In the genomic region with DNA sequence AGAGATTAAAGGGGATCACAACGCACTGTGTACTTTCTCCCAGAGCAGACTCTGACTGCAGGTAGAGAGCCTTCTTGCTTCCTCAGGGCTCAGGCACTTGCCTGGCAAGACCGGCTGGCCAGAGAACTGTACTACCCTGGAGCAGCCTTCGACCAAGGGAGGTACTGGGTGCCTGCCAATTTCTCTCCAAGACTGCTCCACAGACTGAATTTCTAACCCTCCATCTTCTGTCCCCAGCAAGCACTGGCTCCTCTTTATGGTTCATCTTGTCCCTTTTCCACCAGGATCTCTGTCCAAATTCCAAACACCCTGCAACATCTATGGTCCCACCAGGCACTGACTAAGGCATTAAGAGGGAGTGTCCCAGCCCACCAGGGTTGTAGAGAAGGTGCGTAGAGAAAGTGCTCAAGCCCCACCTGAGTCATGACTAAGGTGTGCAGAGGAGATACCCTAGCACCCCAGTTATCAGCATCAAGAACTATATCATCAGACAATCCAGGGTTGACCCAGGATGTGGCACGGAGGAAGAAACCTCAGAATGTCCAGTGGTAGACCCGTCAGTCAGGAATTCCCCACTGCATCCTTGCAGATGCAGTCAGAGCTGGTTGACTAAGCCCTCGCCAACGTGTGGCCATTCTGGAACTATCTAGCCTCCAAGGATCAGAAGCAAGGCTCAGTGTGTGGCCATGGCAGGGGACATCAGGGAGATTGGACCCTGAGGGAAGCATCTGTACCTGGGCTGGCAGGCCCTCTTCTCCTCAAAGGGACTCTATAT, we compare ENCODE assay signal across 14 cellular contexts.
A peak's percentile ranks its signal among the peaks of the same experiment; 100 is the strongest.
DNase-seq lines count a peak whose midpoint lies in the region; ATAC-seq and TF ChIP-seq lines count a peak whose summit lies in the region.
"Had no signal": no experiment of that assay in that cellular context is flagged by ENCODE, and none has a peak within 500 bp of the region (broad histone marks: within the 10 kb centered on the region; RNA-seq: fewer than 3 reads in every experiment).

No MANE protein-coding gene starts in this region.

- no peak overlapping the region for H3K4me3 Mint-ChIP-seq in HFFc6

- no peaks in the 10 kb centered on the region for H3K9me3 Mint-ChIP-seq in HFFc6

- peaks cover 26% of the 10 kb centered on the region for H3K36me3 Mint-ChIP-seq in HFFc6 (ENCODE audit: low read depth)

- 0 out of 2 replicates have a peak, but pooled peaks cover under 1% of the 10 kb centered on the region for H3K27me3 Mint-ChIP-seq in HFFc6 (ENCODE audit: insufficient read depth)

- no peak for ATAC-seq in foreskin keratinocyte

- peaks cover 65% of the 10 kb centered on the region for H3K4me1 Mint-ChIP-seq in HFFc6 (ENCODE audit: low read depth)

- TF ChIP-seq CTCF in HFFc6 (IDR thresholded peaks at IDR 0.05) (no peak), choroid plexus epithelial cell (conservative IDR thresholded peaks at IDR 0.05; ENCODE audit: low read depth, low read length) (no peak), foreskin keratinocyte (conservative IDR thresholded peaks at IDR 0.05) (no peak)

- H3K27ac Mint-ChIP-seq in HFFc6 = peak overlapping the region; percentile 55

- no peak overlapping the region for H3K4me3 ChIP-seq in choroid plexus epithelial cell (ENCODE audit: low read depth, low read length)

- DNase-seq in A172 (ENCODE audit: low spot score) (peak; percentile 73), HFFc6 (no peak), choroid plexus epithelial cell (ENCODE audit: low read depth) (peak; percentile 31), myocyte (ENCODE audit: low read depth) (peak; percentile 71), NCI-H526 treated with DMSO at 0.1 percent for 48 hours (lab: John Stamatoyannopoulos, UW) (no peak), foreskin keratinocyte (no peak), NCI-H2196 treated with DMSO at 0.1 percent for 48 hours (lab: John Stamatoyannopoulos, UW; ENCODE audit: unreplicated experiment) (no peak), HT-29 (ENCODE audit: low spot score) (no peak)
- DNase-seq: activated naive CD4-positive, alpha-beta T cell treated with Interleukin-2 at 50 U/mL for 16 hours; DMS53; NCI-H1930; occipital lobe; SHP77 treated with DMSO at 0.1 percent for 48 hours; stimulated activated CD4-positive, alpha-beta T cell treated with anti-CD3 and anti-CD28 coated beads, Interleukin-12 subunit alpha, Interleukin-12 subunit beta, amount 100 ng/mL, for 4 hours had no signal

- no peak overlapping the region for H3K27ac ChIP-seq in foreskin keratinocyte

- no peaks in the 10 kb centered on the region for H3K4me1 ChIP-seq in foreskin keratinocyte

- H3K27me3 ChIP-seq in foreskin keratinocyte = no peaks in the 10 kb centered on the region

Comparison
In these comparisons a context has a peak if more than half of its experiments do, and no peak if none do; other contexts are left out.
1. DNase-seq: peak in A172 (single experiment), choroid plexus epithelial cell (single experiment) and myocyte (single experiment); none in HFFc6 (single experiment), NCI-H526 treated with DMSO at 0.1 percent for 48 hours (single experiment), foreskin keratinocyte (0 of 2), NCI-H2196 treated with DMSO at 0.1 percent for 48 hours (single experiment) and HT-29 (single experiment).